In genomic region chr1:227886993-227887696, GRCh38 we compare ENCODE assay signal across 8 cellular contexts.
A peak's percentile ranks its signal among the peaks of the same experiment; 100 is the strongest.
DNase-seq lines count a peak whose midpoint lies in the region; ATAC-seq, FAIRE-seq and TF ChIP-seq lines count a peak whose summit lies in the region.

No MANE protein-coding gene starts in this region.

- in situ Hi-C loops in HepG2 (cut with HindIII; ENCODE audit: extremely low pct_ligation_motif_present, low pct_unique_long_range_greater_than_20kb) (no loop called here), astrocyte of the spinal cord (cut with HindIII; ENCODE audit: low sequenced_read_pairs) (no loop called here)

- H3K36me3 ChIP-seq in liver (ENCODE audit: control insufficient read depth in 4 of 4, insufficient read depth in 3 of 4, low read depth in 1 of 4, low read length in 3 of 4): no peaks in the 10 kb centered on the region
- H3K36me3 ChIP-seq in HepG2 (replicated peaks in 1 of 2; ENCODE audit: control insufficient read depth in 1 of 2, insufficient read depth in 2 of 2, low read length in 2 of 2): no peaks in the 10 kb centered on the region

- TF ChIP-seq EP300 in HepG2 (IDR thresholded peaks at IDR 0.05; ENCODE audit: low read depth in 2 of 2, low read length in 2 of 2) (no peak), HepG2 (CRISPR knock-in tag; IDR thresholded peaks at IDR 0.05; ENCODE audit: borderline replicate concordance) (no peak)

- POLR2A ChIA-PET in HepG2 (lab: Yijun Ruan, JAX): no interaction called here

- ATAC-seq in HepG2: no peak
- no peak for ATAC-seq in HG02588 (IDR thresholded peaks at IDR 0.05; ENCODE audit: unreplicated experiment)
- no peak for ATAC-seq in HG02642 (IDR thresholded peaks at IDR 0.05; ENCODE audit: poor library complexity, unreplicated experiment)
- no peak for ATAC-seq in GM18520 (IDR thresholded peaks at IDR 0.05; ENCODE audit: unreplicated experiment)

- H3K4me2 ChIP-seq in HepG2 (ENCODE audit: low read depth, low read length): no peak overlapping the region; the same call in 1 of the 2 replicates

- no peaks in the 10 kb centered on the region for H3K9me3 ChIP-seq in liver (ENCODE audit: control insufficient read depth in 4 of 4, low read length in 3 of 4)
- H3K9me3 ChIP-seq in HepG2 (ENCODE audit: low read length): no peaks in the 10 kb centered on the region

- no peak overlapping the region for H3K9ac ChIP-seq in liver (ENCODE audit: low read depth in 1 of 2, low read length in 2 of 2)
- no peak overlapping the region for H3K9ac ChIP-seq in HepG2 (ENCODE audit: insufficient read depth, low read depth, low read length)

- no peaks in the 10 kb centered on the region for H4K20me1 ChIP-seq in HepG2 (ENCODE audit: insufficient read depth, low read length)

- TF ChIP-seq CTCF in liver (IDR thresholded peaks at IDR 0.05; ENCODE audit: low read depth, low read length, missing input control): no peak
- no peak for TF ChIP-seq CTCF in HepG2 (CRISPR knock-in tag; IDR thresholded peaks at IDR 0.05)
- TF ChIP-seq CTCF in astrocyte of the spinal cord (IDR thresholded peaks at IDR 0.05; ENCODE audit: low read depth, low read length): no peak

- CTCF ChIA-PET in HepG2 (lab: Yijun Ruan, JAX; ENCODE audit: low intra/inter-chr PET ratio, low total read pairs): no interaction called here

- BruUV-seq in HepG2 (replicated peaks; lab: Mats Ljungman, UMichigan): no TSS peak

- TF ChIP-seq POLR2A in HepG2 (IDR thresholded peaks at IDR 0.05; ENCODE audit: insufficient read depth in 1 of 2, low read depth in 2 of 2, low read length in 2 of 2): no peak

- intact Hi-C loops in HepG2 (cut with micrococcal nuclease; ENCODE audit: unreplicated experiment): no loop called here

- H3K4me1 ChIP-seq in liver (ENCODE audit: control insufficient read depth in 4 of 4, insufficient read depth in 4 of 4, low read length in 3 of 4) (peaks cover 0 to 4% (median 0%) of the 10 kb centered on the region in 4 donors), HepG2 (ENCODE audit: insufficient read depth, low read length) (no peaks in the 10 kb centered on the region)

- FAIRE-seq in HepG2 (lab: Jason Lieb, UNC): no peak

- H3K27ac ChIP-seq in liver (ENCODE audit: low read depth in 1 of 2, low read length in 2 of 2) (peak overlapping the region; percentile 12 to 35), HepG2 (ENCODE audit: extremely low read length, insufficient read depth, low read length) (no peak overlapping the region)

- H3K79me2 ChIP-seq in HepG2 (ENCODE audit: insufficient read depth, low read length): no peaks in the 10 kb centered on the region

- TF ChIP-seq RAD21 in liver (IDR thresholded peaks at IDR 0.05): no peak
- no peak for TF ChIP-seq RAD21 in HepG2 (CRISPR knock-in tag; IDR thresholded peaks at IDR 0.05)

- DNase-seq in HepG2 (ENCODE audit: low spot score): no peak
- peak; percentile 53 for DNase-seq in astrocyte of the spinal cord (ENCODE audit: low read depth, low spot score)
- DNase-seq in iris pigment epithelial cell (ENCODE audit: low read depth): peak; percentile 65
- peak; percentile 37 for DNase-seq in stimulated activated CD8-positive, alpha-beta memory T cell treated with anti-CD3 and anti-CD28 coated beads, Interleukin-4, amount 100 ng/mL, for 48 hours

- H3K4me3 ChIP-seq in liver (ENCODE audit: low read depth in 1 of 3, low read length in 3 of 3) (peak overlapping the region in 1 of 3 donors; percentile 31), HepG2 (replicated peaks in 1 of 3; ENCODE audit: insufficient read depth in 1 of 3, low read depth in 2 of 3, low read length in 3 of 3) (no peak overlapping the region), astrocyte of the spinal cord (ENCODE audit: low read depth, low read length) (peak overlapping the region; percentile 20)

- 4% methylated on average over 30 of the region's 30 CpGs for WGBS in liver
- 90% methylated on average over 4 of the region's 30 CpGs for WGBS in HepG2 (ENCODE audit: low lambda C conversion rate)

- H3K27me3 ChIP-seq in liver (ENCODE audit: control insufficient read depth in 4 of 4, insufficient read depth in 4 of 4, low read length in 3 of 4): peaks cover 0 to 5% (median 1%) of the 10 kb centered on the region in 4 donors
- H3K27me3 ChIP-seq in HepG2 (ENCODE audit: control insufficient read depth in 1 of 2, insufficient read depth in 2 of 2, low read length in 2 of 2): peaks cover 4 to 16% of the 10 kb centered on the region in 2 experiments; a peak in 4 of 5 replicates

- H2AFZ ChIP-seq in HepG2 (ENCODE audit: low read length): no peak overlapping the region

TF ChIP-seq in liver, 16 proteins besides CTCF, POLR2A, EP300 and RAD21:
- TF ChIP-seq EGR1 (IDR thresholded peaks at IDR 0.05; ENCODE audit: low read depth in 2 of 2) (no peak), GABPA (IDR thresholded peaks at IDR 0.05 in 1 of 2, conservative IDR thresholded peaks at IDR 0.05 in 1 of 2) (peak in 1 of 2 donors; percentile 24)

TF ChIP-seq in HepG2, 621 proteins besides CTCF, POLR2A, EP300 and RAD21:
- TF ChIP-seq PTBP1 (IDR thresholded peaks at IDR 0.05; ENCODE audit: low read depth, low read length, poor library complexity, severe bottlenecking): no peak
